13 cellular contexts compared by ENCODE assay signal in genomic region chr6:161035981-161036263, GRCh38. TPM values are rescaled to one million over a fixed set of nuclear protein-coding genes. Genes with fewer than 3 reads are reported as not detected.
DNase-seq lines count a peak whose midpoint lies in the region; ATAC-seq, FAIRE-seq and TF ChIP-seq lines count a peak whose summit lies in the region.
"Had no signal": no experiment of that assay in that cellular context is flagged by ENCODE, and none has a peak within 500 bp of the region (broad histone marks: within the 10 kb centered on the region; RNA-seq: fewer than 3 reads in every experiment).

No MANE protein-coding gene starts in this region.

- H3K27me3 Mint-ChIP-seq in GM23338 (ENCODE audit: insufficient read depth, low read depth, poor library complexity): peaks cover 1% of the 10 kb centered on the region
- H3K27me3 Mint-ChIP-seq: CD4-positive, CD25-positive, alpha-beta regulatory T cell had no signal

- H3K4me3 Mint-ChIP-seq in GM23338: no peak overlapping the region
- H3K4me3 Mint-ChIP-seq: CD4-positive, CD25-positive, alpha-beta regulatory T cell; H9 had no signal

- ATAC-seq in GM23338: no peak
- no peak for ATAC-seq in RWPE2 (ENCODE audit: low read depth)
- no peak for ATAC-seq in GM12878
- ATAC-seq in activated naive CD4-positive, alpha-beta T cell treated with anti-CD3 and anti-CD28 coated beads, Interleukin-2, amount 50 U/mL, for 72 hours: no peak
- ATAC-seq in HG02973 (IDR thresholded peaks at IDR 0.05; ENCODE audit: unreplicated experiment): no peak

- in situ Hi-C loops in GM12878 (cut with MboI): no loop called here

- TF ChIP-seq EP300 in GM12878 (IDR thresholded peaks at IDR 0.05; ENCODE audit: borderline replicate concordance in 1 of 2, control insufficient read depth in 1 of 2, low read depth in 2 of 2, low read length in 2 of 2): no peak

- no peak for FAIRE-seq in GM12878 (lab: Jason Lieb, UNC)

- H3K4me3 ChIP-seq in GM23338 (no peak overlapping the region), RWPE2 (ENCODE audit: severe bottlenecking) (no peak overlapping the region), GM12878 (no peak overlapping the region), smooth muscle cell (no peak overlapping the region)
- H3K4me3 ChIP-seq: BLaER1 treated with 17β-estradiol and CSF1 and Interleukin-3, amounts not matched to agents 10 nM and 100 nM; GM23248 had no signal

- no peaks in the 10 kb centered on the region for H3K36me3 ChIP-seq in GM23338 (ENCODE audit: insufficient read depth)
- peaks cover 43% of the 10 kb centered on the region for H3K36me3 ChIP-seq in RWPE2 (ENCODE audit: low read depth)
- H3K36me3 ChIP-seq in GM12878 (ENCODE audit: control insufficient read depth in 2 of 2, insufficient read depth in 2 of 2, low read length in 1 of 2): peaks cover 2 to 11% of the 10 kb centered on the region in 2 experiments; a peak in 3 of 4 replicates
- H3K36me3 ChIP-seq in smooth muscle cell (ENCODE audit: low read depth): no peaks in the 10 kb centered on the region

- intact Hi-C loops in GM12878 (cut with micrococcal nuclease; ENCODE audit: unreplicated experiment): no loop called here

- H3K79me2 ChIP-seq in GM23338 (replicated peaks; ENCODE audit: insufficient read depth) (peaks cover 49% of the 10 kb centered on the region), GM12878 (ENCODE audit: control insufficient read depth, insufficient read depth, low read length) (peaks cover 40% of the 10 kb centered on the region), smooth muscle cell (ENCODE audit: low read depth) (peaks cover 40% of the 10 kb centered on the region)

- H4K20me1 ChIP-seq in GM23338 (replicated peaks; ENCODE audit: insufficient read depth): no peaks in the 10 kb centered on the region; the same call in 1 of the 2 replicates
- no peaks in the 10 kb centered on the region for H4K20me1 ChIP-seq in GM12878 (ENCODE audit: control insufficient read depth, insufficient read depth)
- H4K20me1 ChIP-seq in smooth muscle cell (ENCODE audit: low read depth): no peaks in the 10 kb centered on the region

- no peak for TF ChIP-seq POLR2A in GM12878 (IDR thresholded peaks at IDR 0.05; ENCODE audit: low read depth, low read length)

- no peak for TF ChIP-seq RAD21 in GM12878 (IDR thresholded peaks at IDR 0.05; ENCODE audit: insufficient read depth, low read depth, low read length)

- H3K4me1 Mint-ChIP-seq in GM23338: peaks cover 42% of the 10 kb centered on the region

- RAD21 ChIA-PET in GM12878 (lab: Charles Lee; ENCODE audit: unreplicated experiment): interaction anchor here (1.4 kb wide), 1 partner anchor 15 kb away, joined by 3 read pairs; no protein-coding TSS in a partner anchor

- H3K9me3 ChIP-seq in RWPE2 (ENCODE audit: severe bottlenecking) (peaks cover 2% of the 10 kb centered on the region), GM12878 (replicated peaks; ENCODE audit: control insufficient read depth, insufficient read depth, low read length) (no peaks in the 10 kb centered on the region), smooth muscle cell (replicated peaks; ENCODE audit: low read depth) (no peaks in the 10 kb centered on the region)

- WGBS in GM12878 (ENCODE audit: insufficient coverage, insufficient replicate concordance, low lambda C conversion rate, missing lambda C conversion rate): 100% methylated on average over 3 of the region's 3 CpGs
- 90% methylated on average over 3 of the region's 3 CpGs for WGBS in smooth muscle cell (ENCODE audit: low lambda C conversion rate)

- no peak overlapping the region for H3K27ac Mint-ChIP-seq in GM23338
- no peak overlapping the region for H3K27ac Mint-ChIP-seq in activated naive CD4-positive, alpha-beta T cell treated with anti-CD3 and anti-CD28 coated beads, Interleukin-2, amount 50 U/mL, for 72 hours

- H3K4me1 ChIP-seq in GM23338 (ENCODE audit: insufficient read depth) (peaks cover 24% of the 10 kb centered on the region), RWPE2 (ENCODE audit: insufficient read depth, poor library complexity, severe bottlenecking) (peaks cover 58% of the 10 kb centered on the region), GM12878 (ENCODE audit: control insufficient read depth, insufficient read depth, low read length) (peaks cover 33% of the 10 kb centered on the region), smooth muscle cell (ENCODE audit: low read depth) (peaks cover 27% of the 10 kb centered on the region)

- CTCF ChIA-PET in GM12878 (lab: Yijun Ruan, JAX): interaction anchor here (1.0 to 1.6 kb wide), 2 partner anchors 43 to 335 kb away, joined by 5 read pairs; no protein-coding TSS in a partner anchor

- POLR2A ChIA-PET in GM12878 (lab: Charles Lee): no interaction called here

- H2AFZ ChIP-seq in GM23338: no peak overlapping the region
- no peak overlapping the region for H2AFZ ChIP-seq in GM12878 (ENCODE audit: control insufficient read depth, low read depth, low read length)
- H2AFZ ChIP-seq in smooth muscle cell (ENCODE audit: low read depth): no peak overlapping the region
- H2AFZ ChIP-seq: GM23248 had no signal

- no peaks in the 10 kb centered on the region for H3K9me3 Mint-ChIP-seq in GM23338
- H3K9me3 Mint-ChIP-seq in activated naive CD4-positive, alpha-beta T cell treated with anti-CD3 and anti-CD28 coated beads, Interleukin-2, amount 50 U/mL, for 72 hours: no peaks in the 10 kb centered on the region
- H3K9me3 Mint-ChIP-seq: CD4-positive, CD25-positive, alpha-beta regulatory T cell; H9 had no signal

- no TSS peak for BruUV-seq in GM12878 (replicated peaks; lab: Mats Ljungman, UMichigan)

- no peaks in the 10 kb centered on the region; the same call in 1 of the 2 replicates for H3K9me2 ChIP-seq in GM23338 (ENCODE audit: insufficient read depth)

- no peaks in the 10 kb centered on the region for H3F3A ChIP-seq in GM23338 (replicated peaks; ENCODE audit: low read depth)
- H3F3A ChIP-seq in smooth muscle cell (ENCODE audit: low read depth): peaks cover 7% of the 10 kb centered on the region

- SMC1A ChIA-PET in GM12878 (lab: Charles Lee; ENCODE audit: uncharacterized antibody, unreplicated experiment): interaction anchor here (4.9 kb wide), 1 partner anchor 7 kb away, joined by 39 read pairs; no protein-coding TSS in a partner anchor

- H3K27ac ChIP-seq in GM23338 (ENCODE audit: low read depth): no peak overlapping the region
- peak overlapping the region; percentile 96 for H3K27ac ChIP-seq in RWPE2 (ENCODE audit: poor library complexity, severe bottlenecking)
- peak overlapping the region; percentile 12; the same call in 1 of the 2 replicates for H3K27ac ChIP-seq in GM12878 (ENCODE audit: control insufficient read depth, insufficient read depth)
- peak overlapping the region; percentile 98 for H3K27ac ChIP-seq in smooth muscle cell (ENCODE audit: low read depth)
- H3K27ac ChIP-seq: BLaER1 treated with 17β-estradiol and CSF1 and Interleukin-3, amounts not matched to agents 10 nM and 100 nM; GM23248 had no signal

- 0 out of 2 replicates have a peak overlapping the region, but pooled peaks have one; percentile 50 for H3K4me2 ChIP-seq in GM23338
- no peak overlapping the region for H3K4me2 ChIP-seq in GM12878 (ENCODE audit: control insufficient read depth, insufficient read depth)
- no peak overlapping the region for H3K4me2 ChIP-seq in smooth muscle cell

- TF ChIP-seq CTCF in GM23338 (conservative IDR thresholded peaks at IDR 0.05; ENCODE audit: low read depth in 2 of 2) (no peak), RWPE2 (IDR thresholded peaks at IDR 0.05; ENCODE audit: poor library complexity, severe bottlenecking) (no peak), GM12878 (IDR thresholded peaks at IDR 0.05 in 2 of 3, conservative IDR thresholded peaks at IDR 0.05 in 1 of 3; ENCODE audit: control insufficient read depth in 2 of 3, extremely low read depth in 1 of 3, insufficient read depth in 1 of 3, low read depth in 3 of 3, low read length in 3 of 3) (no peak), smooth muscle cell (IDR thresholded peaks at IDR 0.05; ENCODE audit: borderline replicate concordance, insufficient read depth, poor library complexity, severe bottlenecking) (no peak)

- H3K9ac ChIP-seq in GM12878 (ENCODE audit: control insufficient read depth, insufficient read depth, low read length) (no peak overlapping the region), smooth muscle cell (ENCODE audit: low read depth) (no peak overlapping the region)
- H3K9ac ChIP-seq: BLaER1 treated with 17β-estradiol and CSF1 and Interleukin-3, amounts not matched to agents 10 nM and 100 nM; GM23248 had no signal

- DNase-seq in GM23338 (ENCODE audit: low spot score) (no peak), RWPE2 (ENCODE audit: low spot score) (no peak), GM12878 (ENCODE audit: low read depth, low spot score) (no peak), smooth muscle cell (lab: John Stamatoyannopoulos, UW; ENCODE audit: unreplicated experiment) (no peak), NCI-H2227 treated with DMSO at 0.1 percent for 48 hours (lab: John Stamatoyannopoulos, UW) (no peak)
- DNase-seq in activated naive CD4-positive, alpha-beta T cell treated with anti-CD3 and anti-CD28 coated beads, Interleukin-2, amount 50 U/mL, for 72 hours (ENCODE audit: low spot score in 2 of 2): no peak
- DNase-seq: 8988T; ACHN; CD4-positive, CD25-positive, alpha-beta regulatory T cell; GM23248; H9 had no signal

- no peaks in the 10 kb centered on the region for H3K27me3 ChIP-seq in GM23338 (ENCODE audit: insufficient read depth)
- no peaks in the 10 kb centered on the region for H3K27me3 ChIP-seq in RWPE2 (ENCODE audit: insufficient read depth, poor library complexity, severe bottlenecking)
- no peaks in the 10 kb centered on the region for H3K27me3 ChIP-seq in GM12878 (replicated peaks in 1 of 2; ENCODE audit: control insufficient read depth in 2 of 2, insufficient read depth in 2 of 2, low read length in 1 of 2)
- no peaks in the 10 kb centered on the region for H3K27me3 ChIP-seq in smooth muscle cell (ENCODE audit: low read depth)
- H3K27me3 ChIP-seq: BLaER1 treated with 17β-estradiol and CSF1 and Interleukin-3, amounts not matched to agents 10 nM and 100 nM had no signal

- peaks cover 14% of the 10 kb centered on the region; the same call in 2 of the 3 replicates for H3K36me3 Mint-ChIP-seq in GM23338 (ENCODE audit: low read depth)
- peaks cover 8 to 11% of the 10 kb centered on the region in 2 donors for H3K36me3 Mint-ChIP-seq in activated naive CD4-positive, alpha-beta T cell treated with anti-CD3 and anti-CD28 coated beads, Interleukin-2, amount 50 U/mL, for 72 hours

RNA-seq across cellular contexts. Expression of gene MAP3K4, which starts 44.4 kb away (rescaled TPM):
- 31.8 and 44.4 TPM in 2 replicates for total RNA-seq in GM23338 (2014; rRNA removed; shearing (Covaris generic))
- 48.8 and 56.6 TPM in 2 replicates for polyA plus RNA-seq in GM23338 (2016; fragmentation: Nextera tagmentation; extraction: Ambion mirVana)
- total RNA-seq in GM12878 (2013; cell fraction: nucleolus; rRNA removed): 154 and 168 TPM in 2 replicates
- total RNA-seq in GM12878 (2014; rRNA removed): 28.0 and 35.7 TPM in 2 replicates
- 30.9 and 33.4 TPM in 2 replicates for total RNA-seq in GM12878 (2014; rRNA removed; fragmentation: Illumina TruSeq; extraction: Trizol)
- 42.8 and 44.5 TPM in 2 replicates for total RNA-seq in GM12878 (2021)
- 21.1 TPM for polyA plus RNA-seq in GM12878 (2011; ENCODE audit: low read depth)
- 28.3 and 30.3 TPM in 2 replicates for polyA plus RNA-seq in GM12878 (2011; rRNA removed)
- 17.1 and 18.2 TPM in 2 replicates for polyA plus RNA-seq in GM12878 (2011; cell fraction: cytosol; rRNA removed)
- polyA plus RNA-seq in GM12878 (2011; cell fraction: nucleus; rRNA removed): 70.7 and 74.8 TPM in 2 replicates
- polyA plus RNA-seq in GM12878 (2012): 22.7 and 25.9 TPM in 2 replicates
- polyA plus RNA-seq in GM12878 (2014; fragmentation: Illumina TruSeq; extraction: Trizol): 26.2 and 31.9 TPM in 2 replicates
- polyA plus RNA-seq in GM12878 (2014; fragmentation: Nextera tagmentation; extraction: Ambion mirVana): 10 to 100 TPM; 14.0 to 15.8 TPM
- polyA plus RNA-seq in GM12878 (2014; rRNA removed): 20.0 and 24.4 TPM in 2 replicates
- polyA plus RNA-seq in GM12878 (2016; fragmentation: Nextera tagmentation; extraction: Ambion mirVana): 10 to 100 TPM; 19.7 to 19.8 TPM
- 35.0 and 44.7 TPM in 2 replicates for polyA minus RNA-seq in GM12878 (2011; rRNA and poly(A)+ RNA removed)
- polyA minus RNA-seq in GM12878 (2011; cell fraction: cytosol; rRNA and poly(A)+ RNA removed): 9.2 and 17.6 TPM in 2 replicates
- polyA minus RNA-seq in GM12878 (2011; cell fraction: nucleus; rRNA and poly(A)+ RNA removed): 53.7 and 88.4 TPM in 2 replicates
- 26.8 and 29.5 TPM in 2 replicates for total RNA-seq in smooth muscle cell
- polyA plus RNA-seq in smooth muscle cell: 14.3 and 17.2 TPM in 2 replicates
- 10 to 100 TPM; 31.0 to 42.8 TPM for total RNA-seq in activated naive CD4-positive, alpha-beta T cell treated with anti-CD3 and anti-CD28 coated beads, Interleukin-2, amount 50 U/mL, for 72 hours
